ENCODE assay signal across 1 cellular context in genomic region chr1:182391362-182392044, GRCh38.
TF ChIP-seq lines count a peak whose summit lies in the region.

Gene GLUL (minus strand): TSS chr1:182391790. CDS start chr1:182388737, 3,053 bp downstream.

TF ChIP-seq in K562, 482 proteins besides CTCF, POLR2A, EP300 and RAD21 (continued from another document and continues in another):
- TF ChIP-seq, protein P1, sequence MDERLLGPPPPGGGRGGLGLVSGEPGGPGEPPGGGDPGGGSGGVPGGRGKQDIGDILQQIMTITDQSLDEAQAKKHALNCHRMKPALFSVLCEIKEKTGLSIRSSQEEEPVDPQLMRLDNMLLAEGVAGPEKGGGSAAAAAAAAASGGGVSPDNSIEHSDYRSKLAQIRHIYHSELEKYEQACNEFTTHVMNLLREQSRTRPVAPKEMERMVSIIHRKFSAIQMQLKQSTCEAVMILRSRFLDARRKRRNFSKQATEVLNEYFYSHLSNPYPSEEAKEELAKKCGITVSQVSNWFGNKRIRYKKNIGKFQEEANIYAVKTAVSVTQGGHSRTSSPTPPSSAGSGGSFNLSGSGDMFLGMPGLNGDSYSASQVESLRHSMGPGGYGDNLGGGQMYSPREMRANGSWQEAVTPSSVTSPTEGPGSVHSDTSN (CRISPR knock-in tag; IDR thresholded peaks at IDR 0.05; ENCODE audit: low read depth): no peak
- TF ChIP-seq, protein P1 (tag; conservative IDR thresholded peaks at IDR 0.05; ENCODE audit: low read depth): no peak
- TF ChIP-seq ZBTB49 (CRISPR knock-in tag; IDR thresholded peaks at IDR 0.05; ENCODE audit: borderline replicate concordance) (peak; percentile 79; the same call in 1 of the 2 replicates), ZNF766 (CRISPR knock-in tag; conservative IDR thresholded peaks at IDR 0.05) (0 out of 2 replicates have a peak, but pooled peaks have one; percentile 34), CEBPG (CRISPR knock-in tag; IDR thresholded peaks at IDR 0.05) (no peak), CEBPG (tag; conservative IDR thresholded peaks at IDR 0.05 in 1 of 2, IDR thresholded peaks at IDR 0.05 in 1 of 2) (no peak), KDM2B (CRISPR knock-in tag; IDR thresholded peaks at IDR 0.05) (peak; percentile 93), SRSF9 (IDR thresholded peaks at IDR 0.05; ENCODE audit: borderline replicate concordance, low read depth, low read length) (no peak), ZNF24 (IDR thresholded peaks at IDR 0.05) (peak; percentile 18; the same call in 1 of the 2 replicates), SOX6 (IDR thresholded peaks at IDR 0.05) (0 out of 2 replicates have a peak, but pooled peaks have one; percentile 20), SMARCC2 (IDR thresholded peaks at IDR 0.05; ENCODE audit: low read depth) (no peak), ZNF41 (CRISPR knock-in tag; conservative IDR thresholded peaks at IDR 0.05) (no peak), MCM5 (IDR thresholded peaks at IDR 0.05; ENCODE audit: low read depth) (no peak), HNRNPH1 (optimal IDR thresholded peaks at IDR 0.05; ENCODE audit: low read depth, low read length) (no peak), ATF6 (CRISPR knock-in tag; IDR thresholded peaks at IDR 0.05) (peak; percentile 93), WHSC1 (IDR thresholded peaks at IDR 0.05; ENCODE audit: low read length) (no peak), FOXA3 (CRISPR knock-in tag; conservative IDR thresholded peaks at IDR 0.05 in 1 of 2, IDR thresholded peaks at IDR 0.05 in 1 of 2) (no peak), NCOA2 (IDR thresholded peaks at IDR 0.05; ENCODE audit: partially characterized antibody in 2 of 2) (no peak), MYBL2 (IDR thresholded peaks at IDR 0.05; ENCODE audit: low read depth) (no peak), MYBL2 (CRISPR knock-in tag; IDR thresholded peaks at IDR 0.05; ENCODE audit: borderline replicate concordance) (no peak), CTBP1 (IDR thresholded peaks at IDR 0.05; ENCODE audit: borderline replicate concordance) (peak; percentile 63; the same call in 1 of the 2 replicates), TCFL5 (CRISPR knock-in tag; conservative IDR thresholded peaks at IDR 0.05) (0 out of 2 replicates have a peak, but pooled peaks have one; percentile 38), CCNT2 (IDR thresholded peaks at IDR 0.05; ENCODE audit: borderline replicate concordance, extremely low read depth, insufficient read length, low read depth, low read length) (peak; percentile 96), ZZZ3 (IDR thresholded peaks at IDR 0.05) (no peak), ZNF586 (CRISPR knock-in tag; conservative IDR thresholded peaks at IDR 0.05) (no peak), ZNF695 (CRISPR knock-in tag; IDR thresholded peaks at IDR 0.05) (no peak), KLF16 (IDR thresholded peaks at IDR 0.05) (no peak), CBX3 (IDR thresholded peaks at IDR 0.05; ENCODE audit: borderline replicate concordance in 1 of 2, low read length in 2 of 2) (peak in 1 of 2 experiments; percentile 50; a peak in 1 of 3 replicates), PCBP2 (IDR thresholded peaks at IDR 0.05; ENCODE audit: low read depth, low read length, poor library complexity, severe bottlenecking) (peak; percentile 98), CC2D1A (IDR thresholded peaks at IDR 0.05) (no peak), ERF (CRISPR knock-in tag; IDR thresholded peaks at IDR 0.05) (peak; percentile 96), ZFP1 (CRISPR knock-in tag; IDR thresholded peaks at IDR 0.05) (no peak), PYGO2 (tag; IDR thresholded peaks at IDR 0.05) (no peak), CTCFL (IDR thresholded peaks at IDR 0.05; ENCODE audit: borderline replicate concordance, insufficient read depth, low read depth, low read length, poor library complexity, severe bottlenecking) (peak; percentile 59), GTF2B (IDR thresholded peaks at IDR 0.05; ENCODE audit: extremely low read depth, insufficient read length) (peak; percentile 86), SUPT5H (IDR thresholded peaks at IDR 0.05) (peak; percentile 99), MCM7 (IDR thresholded peaks at IDR 0.05) (no peak), SLC30A9 (CRISPR knock-in tag; IDR thresholded peaks at IDR 0.05) (no peak)
- TF ChIP-seq, protein P2, sequence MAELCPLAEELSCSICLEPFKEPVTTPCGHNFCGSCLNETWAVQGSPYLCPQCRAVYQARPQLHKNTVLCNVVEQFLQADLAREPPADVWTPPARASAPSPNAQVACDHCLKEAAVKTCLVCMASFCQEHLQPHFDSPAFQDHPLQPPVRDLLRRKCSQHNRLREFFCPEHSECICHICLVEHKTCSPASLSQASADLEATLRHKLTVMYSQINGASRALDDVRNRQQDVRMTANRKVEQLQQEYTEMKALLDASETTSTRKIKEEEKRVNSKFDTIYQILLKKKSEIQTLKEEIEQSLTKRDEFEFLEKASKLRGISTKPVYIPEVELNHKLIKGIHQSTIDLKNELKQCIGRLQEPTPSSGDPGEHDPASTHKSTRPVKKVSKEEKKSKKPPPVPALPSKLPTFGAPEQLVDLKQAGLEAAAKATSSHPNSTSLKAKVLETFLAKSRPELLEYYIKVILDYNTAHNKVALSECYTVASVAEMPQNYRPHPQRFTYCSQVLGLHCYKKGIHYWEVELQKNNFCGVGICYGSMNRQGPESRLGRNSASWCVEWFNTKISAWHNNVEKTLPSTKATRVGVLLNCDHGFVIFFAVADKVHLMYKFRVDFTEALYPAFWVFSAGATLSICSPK (IDR thresholded peaks at IDR 0.05; ENCODE audit: borderline replicate concordance): no peak
- TF ChIP-seq, protein P3, sequence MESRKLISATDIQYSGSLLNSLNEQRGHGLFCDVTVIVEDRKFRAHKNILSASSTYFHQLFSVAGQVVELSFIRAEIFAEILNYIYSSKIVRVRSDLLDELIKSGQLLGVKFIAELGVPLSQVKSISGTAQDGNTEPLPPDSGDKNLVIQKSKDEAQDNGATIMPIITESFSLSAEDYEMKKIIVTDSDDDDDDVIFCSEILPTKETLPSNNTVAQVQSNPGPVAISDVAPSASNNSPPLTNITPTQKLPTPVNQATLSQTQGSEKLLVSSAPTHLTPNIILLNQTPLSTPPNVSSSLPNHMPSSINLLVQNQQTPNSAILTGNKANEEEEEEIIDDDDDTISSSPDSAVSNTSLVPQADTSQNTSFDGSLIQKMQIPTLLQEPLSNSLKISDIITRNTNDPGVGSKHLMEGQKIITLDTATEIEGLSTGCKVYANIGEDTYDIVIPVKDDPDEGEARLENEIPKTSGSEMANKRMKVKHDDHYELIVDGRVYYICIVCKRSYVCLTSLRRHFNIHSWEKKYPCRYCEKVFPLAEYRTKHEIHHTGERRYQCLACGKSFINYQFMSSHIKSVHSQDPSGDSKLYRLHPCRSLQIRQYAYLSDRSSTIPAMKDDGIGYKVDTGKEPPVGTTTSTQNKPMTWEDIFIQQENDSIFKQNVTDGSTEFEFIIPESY (CRISPR knock-in tag; IDR thresholded peaks at IDR 0.05): 0 out of 2 replicates have a peak, but pooled peaks have one; percentile 50
- TF ChIP-seq, protein P4, sequence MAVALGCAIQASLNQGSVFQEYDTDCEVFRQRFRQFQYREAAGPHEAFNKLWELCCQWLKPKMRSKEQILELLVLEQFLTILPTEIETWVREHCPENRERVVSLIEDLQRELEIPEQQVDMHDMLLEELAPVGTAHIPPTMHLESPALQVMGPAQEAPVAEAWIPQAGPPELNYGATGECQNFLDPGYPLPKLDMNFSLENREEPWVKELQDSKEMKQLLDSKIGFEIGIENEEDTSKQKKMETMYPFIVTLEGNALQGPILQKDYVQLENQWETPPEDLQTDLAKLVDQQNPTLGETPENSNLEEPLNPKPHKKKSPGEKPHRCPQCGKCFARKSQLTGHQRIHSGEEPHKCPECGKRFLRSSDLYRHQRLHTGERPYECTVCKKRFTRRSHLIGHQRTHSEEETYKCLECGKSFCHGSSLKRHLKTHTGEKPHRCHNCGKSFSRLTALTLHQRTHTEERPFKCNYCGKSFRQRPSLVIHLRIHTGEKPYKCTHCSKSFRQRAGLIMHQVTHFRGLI (CRISPR knock-in tag; IDR thresholded peaks at IDR 0.05): no peak; the same call in 1 of the 2 replicates
- TF ChIP-seq, protein P5, sequence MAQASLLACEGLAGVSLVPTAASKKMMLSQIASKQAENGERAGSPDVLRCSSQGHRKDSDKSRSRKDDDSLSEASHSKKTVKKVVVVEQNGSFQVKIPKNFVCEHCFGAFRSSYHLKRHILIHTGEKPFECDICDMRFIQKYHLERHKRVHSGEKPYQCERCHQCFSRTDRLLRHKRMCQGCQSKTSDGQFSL (CRISPR knock-in tag; IDR thresholded peaks at IDR 0.05): no peak; the same call in 1 of the 2 replicates
- TF ChIP-seq, protein P5 (tag; IDR thresholded peaks at IDR 0.05): peak in 1 of 2 experiments; percentile 34; a peak in 1 of 4 replicates
- TF ChIP-seq, protein P6, sequence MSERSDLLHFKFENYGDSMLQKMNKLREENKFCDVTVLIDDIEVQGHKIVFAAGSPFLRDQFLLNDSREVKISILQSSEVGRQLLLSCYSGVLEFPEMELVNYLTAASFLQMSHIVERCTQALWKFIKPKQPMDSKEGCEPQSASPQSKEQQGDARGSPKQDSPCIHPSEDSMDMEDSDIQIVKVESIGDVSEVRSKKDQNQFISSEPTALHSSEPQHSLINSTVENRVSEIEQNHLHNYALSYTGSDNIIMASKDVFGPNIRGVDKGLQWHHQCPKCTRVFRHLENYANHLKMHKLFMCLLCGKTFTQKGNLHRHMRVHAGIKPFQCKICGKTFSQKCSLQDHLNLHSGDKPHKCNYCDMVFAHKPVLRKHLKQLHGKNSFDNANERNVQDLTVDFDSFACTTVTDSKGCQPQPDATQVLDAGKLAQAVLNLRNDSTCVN (CRISPR knock-in tag; IDR thresholded peaks at IDR 0.05): peak; percentile 79
- TF ChIP-seq, protein P7, sequence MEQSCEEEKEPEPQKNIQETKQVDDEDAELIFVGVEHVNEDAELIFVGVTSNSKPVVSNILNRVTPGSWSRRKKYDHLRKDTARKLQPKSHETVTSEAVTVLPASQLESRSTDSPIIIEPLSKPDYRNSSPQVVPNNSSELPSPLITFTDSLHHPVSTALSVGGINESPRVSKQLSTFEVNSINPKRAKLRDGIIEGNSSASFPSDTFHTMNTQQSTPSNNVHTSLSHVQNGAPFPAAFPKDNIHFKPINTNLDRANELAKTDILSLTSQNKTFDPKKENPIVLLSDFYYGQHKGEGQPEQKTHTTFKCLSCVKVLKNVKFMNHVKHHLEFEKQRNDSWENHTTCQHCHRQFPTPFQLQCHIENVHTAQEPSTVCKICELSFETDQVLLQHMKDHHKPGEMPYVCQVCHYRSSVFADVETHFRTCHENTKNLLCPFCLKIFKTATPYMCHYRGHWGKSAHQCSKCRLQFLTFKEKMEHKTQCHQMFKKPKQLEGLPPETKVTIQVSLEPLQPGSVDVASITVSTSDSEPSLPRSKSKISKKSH (CRISPR knock-in tag; IDR thresholded peaks at IDR 0.05): no peak
